12 cellular contexts compared by ENCODE assay signal in genomic region chr2:202158796-202159195, GRCh38.
DNase-seq lines count a peak whose midpoint lies in the region; ATAC-seq and TF ChIP-seq lines count a peak whose summit lies in the region.
"Had no signal": no experiment of that assay in that cellular context is flagged by ENCODE, and none has a peak within 500 bp of the region (broad histone marks: within the 10 kb centered on the region; RNA-seq: fewer than 3 reads in every experiment).

No MANE protein-coding gene starts in this region.

- peaks cover 28% of the 10 kb centered on the region for H3K4me1 Mint-ChIP-seq in mesothelial cell of epicardium

- no peaks in the 10 kb centered on the region for H3K9me3 Mint-ChIP-seq in mesothelial cell of epicardium
- H3K9me3 Mint-ChIP-seq: stimulated activated naive CD8-positive, alpha-beta T cell treated with anti-CD3 and anti-CD28 coated beads, Interleukin-15, amount 100 ng/mL, for 72 hours had no signal

- H3K36me3 Mint-ChIP-seq in mesothelial cell of epicardium = no peaks in the 10 kb centered on the region
- H3K36me3 Mint-ChIP-seq: activated CD8-positive, alpha-beta memory T cell treated with anti-CD3 and anti-CD28 coated beads, Interleukin-2, amount 10 ng/mL, durations not matched to agents 7 days and 5 days had no signal

- ATAC-seq in HG02973 (IDR thresholded peaks at IDR 0.05; ENCODE audit: unreplicated experiment) (no peak), HG02759 (IDR thresholded peaks at IDR 0.05; ENCODE audit: unreplicated experiment) (no peak), GM21528 (IDR thresholded peaks at IDR 0.05; ENCODE audit: low FRiP score, unreplicated experiment) (no peak)
- ATAC-seq: activated CD8-positive, alpha-beta memory T cell treated with anti-CD3 and anti-CD28 coated beads, Interleukin-2, amount 10 ng/mL, durations not matched to agents 7 days and 5 days; esophagus mucosa; stimulated activated naive CD8-positive, alpha-beta T cell treated with anti-CD3 and anti-CD28 coated beads, Interleukin-15, amount 100 ng/mL, for 72 hours had no signal

- peak overlapping the region; percentile 25 for H3K27ac Mint-ChIP-seq in mesothelial cell of epicardium
- H3K27ac Mint-ChIP-seq: activated CD8-positive, alpha-beta memory T cell treated with anti-CD3 and anti-CD28 coated beads, Interleukin-2, amount 10 ng/mL, durations not matched to agents 7 days and 5 days; stimulated activated naive CD8-positive, alpha-beta T cell treated with anti-CD3 and anti-CD28 coated beads, Interleukin-15, amount 100 ng/mL, for 72 hours had no signal

- H3K4me3 Mint-ChIP-seq in mesothelial cell of epicardium = no peak overlapping the region
- H3K4me3 Mint-ChIP-seq: activated CD8-positive, alpha-beta memory T cell treated with anti-CD3 and anti-CD28 coated beads, Interleukin-2, amount 10 ng/mL, durations not matched to agents 7 days and 5 days; stimulated activated naive CD8-positive, alpha-beta T cell treated with anti-CD3 and anti-CD28 coated beads, Interleukin-15, amount 100 ng/mL, for 72 hours had no signal

- H3K4me3 ChIP-seq in astrocyte of the spinal cord (ENCODE audit: low read depth, low read length) = no peak overlapping the region

- H3K27me3 Mint-ChIP-seq in mesothelial cell of epicardium (ENCODE audit: low read depth) = no peaks in the 10 kb centered on the region

- DNase-seq in DMS 273 treated with DMSO at 0.1 percent for 48 hours (lab: John Stamatoyannopoulos, UW) (peak; percentile 1), astrocyte of the spinal cord (ENCODE audit: low read depth, low spot score) (peak; percentile 37), mesothelial cell of epicardium (ENCODE audit: low spot score in 2 of 2, unreplicated experiment in 2 of 2) (no peak), NCI-H510A treated with DMSO at 0.1 percent for 48 hours (lab: John Stamatoyannopoulos, UW) (no peak)
- DNase-seq: activated CD8-positive, alpha-beta memory T cell treated with anti-CD3 and anti-CD28 coated beads, Interleukin-2, amount 10 ng/mL, durations not matched to agents 7 days and 5 days; NCI-H2029; stimulated activated naive CD8-positive, alpha-beta T cell treated with anti-CD3 and anti-CD28 coated beads, Interleukin-15, amount 100 ng/mL, for 72 hours had no signal

- TF ChIP-seq CTCF in LNCAP (IDR thresholded peaks at IDR 0.05) (peak; percentile 40), astrocyte of the spinal cord (IDR thresholded peaks at IDR 0.05; ENCODE audit: low read depth, low read length) (peak; percentile 60), mesothelial cell of epicardium (IDR thresholded peaks at IDR 0.05; ENCODE audit: unreplicated experiment) (no peak)

- in situ Hi-C loops in astrocyte of the spinal cord (cut with HindIII; ENCODE audit: low sequenced_read_pairs) = no loop called here

Comparison
In these comparisons a context has a peak if more than half of its experiments do, and no peak if none do; other contexts are left out.
1. DNase-seq: peak in DMS 273 treated with DMSO at 0.1 percent for 48 hours (single experiment) and astrocyte of the spinal cord (single experiment); none in mesothelial cell of epicardium (0 of 2) and NCI-H510A treated with DMSO at 0.1 percent for 48 hours (single experiment).